13 cellular contexts compared by ENCODE assay signal in the genomic region with DNA sequence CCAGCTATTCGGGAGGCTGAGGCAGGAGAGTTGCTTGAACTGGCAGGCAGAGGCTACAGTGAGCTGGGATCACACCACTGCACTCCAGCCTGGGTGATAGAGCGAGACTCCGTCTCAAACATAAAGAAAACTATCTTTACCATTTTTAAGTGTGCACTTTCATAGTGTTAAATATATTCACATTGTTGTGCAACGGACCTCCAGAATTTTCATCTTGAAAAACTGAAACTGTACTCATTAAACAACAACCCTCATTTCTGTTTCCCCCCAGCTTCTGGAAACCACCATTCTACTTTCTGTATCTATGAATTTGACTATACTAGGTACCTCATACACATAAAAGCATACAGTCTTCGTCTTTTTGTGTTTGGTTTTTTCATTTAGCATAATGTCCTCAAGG. TPM values are rescaled to one million over a fixed set of nuclear protein-coding genes. Genes with fewer than 3 reads are reported as not detected.
A peak's percentile ranks its signal among the peaks of the same experiment; 100 is the strongest.
DNase-seq lines count a peak whose midpoint lies in the region; ATAC-seq and TF ChIP-seq lines count a peak whose summit lies in the region.
"Had no signal": no experiment of that assay in that cellular context is flagged by ENCODE, and none has a peak within 500 bp of the region (broad histone marks: within the 10 kb centered on the region; RNA-seq: fewer than 3 reads in every experiment).

No MANE protein-coding gene starts in this region.

- H3K27me3 Mint-ChIP-seq in activated T-cell treated with anti-CD3 and anti-CD28 coated beads, Interleukin-2, amount 50 U/mL, for 4 hours (ENCODE audit: low read depth): peaks cover 6% of the 10 kb centered on the region

- peaks cover 13% of the 10 kb centered on the region for H3K4me1 Mint-ChIP-seq in activated T-cell treated with anti-CD3 and anti-CD28 coated beads, Interleukin-2, amount 50 U/mL, for 4 hours (ENCODE audit: low read depth)
- H3K4me1 Mint-ChIP-seq in stimulated activated effector memory CD8-positive, alpha-beta T cell treated with anti-CD3 and anti-CD28 coated beads, Interleukin-12 subunit alpha, Interleukin-12 subunit beta, amount 100 ng/mL, for 72 hours: peaks cover 22% of the 10 kb centered on the region

- DNase-seq in activated T-cell treated with anti-CD3 and anti-CD28 coated beads, Interleukin-2, amount 50 U/mL, for 4 hours: no peak
- DNase-seq in activated T-cell treated with anti-CD3 and anti-CD28 coated beads, Interleukin-2, amount 50 U/mL, for 48 hours: no peak
- no peak for DNase-seq in stimulated activated effector memory CD8-positive, alpha-beta T cell treated with anti-CD3 and anti-CD28 coated beads, Interleukin-12 subunit alpha, Interleukin-12 subunit beta, amount 100 ng/mL, for 72 hours (ENCODE audit: low spot score in 2 of 2)
- DNase-seq in NCI-H526 (lab: John Stamatoyannopoulos, UW) (no peak), tibial nerve (ENCODE audit: low spot score in 2 of 2) (no peak), uterus (no peak)
- DNase-seq: DND-41, erythroblast, NCI-H526 treated with DMSO at 0.1 percent for 48 hours had no signal

- H3K36me3 Mint-ChIP-seq in activated T-cell treated with anti-CD3 and anti-CD28 coated beads, Interleukin-2, amount 50 U/mL, for 4 hours (ENCODE audit: insufficient read depth): no peaks in the 10 kb centered on the region
- no peaks in the 10 kb centered on the region for H3K36me3 Mint-ChIP-seq in stimulated activated effector memory CD8-positive, alpha-beta T cell treated with anti-CD3 and anti-CD28 coated beads, Interleukin-12 subunit alpha, Interleukin-12 subunit beta, amount 100 ng/mL, for 72 hours

- peaks cover 3% of the 10 kb centered on the region for H3K9me3 Mint-ChIP-seq in activated T-cell treated with anti-CD3 and anti-CD28 coated beads, Interleukin-2, amount 50 U/mL, for 4 hours
- peaks cover 3% of the 10 kb centered on the region for H3K9me3 Mint-ChIP-seq in stimulated activated effector memory CD8-positive, alpha-beta T cell treated with anti-CD3 and anti-CD28 coated beads, Interleukin-12 subunit alpha, Interleukin-12 subunit beta, amount 100 ng/mL, for 72 hours
- H3K9me3 Mint-ChIP-seq: GM23338 had no signal

- H3K27ac Mint-ChIP-seq in stimulated activated effector memory CD8-positive, alpha-beta T cell treated with anti-CD3 and anti-CD28 coated beads, Interleukin-12 subunit alpha, Interleukin-12 subunit beta, amount 100 ng/mL, for 72 hours: peak overlapping the region; percentile 50
- H3K27ac Mint-ChIP-seq: GM23338; stimulated activated naive CD8-positive, alpha-beta T cell treated with anti-CD3 and anti-CD28 coated beads, Interleukin-15, Interleukin-2, amounts not matched to agents 100 ng/mL and 50 ng/mL, for 24 hours had no signal

- H3K4me3 ChIP-seq in tibial nerve (no peak overlapping the region), uterus (no peak overlapping the region)
- H3K4me3 ChIP-seq: GM23338 had no signal

- H3K27me3 ChIP-seq in tibial nerve (no peaks in the 10 kb centered on the region), uterus (no peaks in the 10 kb centered on the region)

- H3K4me3 Mint-ChIP-seq in activated T-cell treated with anti-CD3 and anti-CD28 coated beads, Interleukin-2, amount 50 U/mL, for 4 hours: no peak overlapping the region
- H3K4me3 Mint-ChIP-seq in stimulated activated effector memory CD8-positive, alpha-beta T cell treated with anti-CD3 and anti-CD28 coated beads, Interleukin-12 subunit alpha, Interleukin-12 subunit beta, amount 100 ng/mL, for 72 hours: peak overlapping the region; percentile 11
- H3K4me3 Mint-ChIP-seq: GM23338 had no signal

- TF ChIP-seq POLR2A in tibial nerve (IDR thresholded peaks at IDR 0.05): no peak
- no peak for TF ChIP-seq POLR2A in uterus (IDR thresholded peaks at IDR 0.05)

- WGBS in tibial nerve, 2 donors: 75 to 78% methylated on average over 5 of the region's 5 CpGs

- H3K4me1 ChIP-seq in tibial nerve (no peaks in the 10 kb centered on the region), uterus (no peaks in the 10 kb centered on the region)

- intact Hi-C loops in uterus (cut with DNase I; ENCODE audit: low total_unique reads): no loop called here

- no peak for TF ChIP-seq CTCF in tibial nerve (IDR thresholded peaks at IDR 0.05)
- TF ChIP-seq CTCF in uterus (IDR thresholded peaks at IDR 0.05): no peak

- H3K9me3 ChIP-seq in tibial nerve (no peaks in the 10 kb centered on the region), uterus (no peaks in the 10 kb centered on the region)

- ATAC-seq in activated T-cell treated with anti-CD3 and anti-CD28 coated beads, Interleukin-2, amount 50 U/mL, for 4 hours: peak; percentile 69 to 76
- ATAC-seq in GM21717 (IDR thresholded peaks at IDR 0.05; ENCODE audit: unreplicated experiment) (peak; percentile 83), HG03135 (IDR thresholded peaks at IDR 0.05; ENCODE audit: unreplicated experiment) (peak; percentile 87)
- peak; percentile 86 for ATAC-seq in stimulated activated effector memory CD8-positive, alpha-beta T cell treated with anti-CD3 and anti-CD28 coated beads, Interleukin-12 subunit alpha, Interleukin-12 subunit beta, amount 100 ng/mL, for 72 hours
- ATAC-seq: GM23338 had no signal

- H3K27ac ChIP-seq in tibial nerve (no peak overlapping the region), uterus (no peak overlapping the region)

- H3K36me3 ChIP-seq in tibial nerve (no peaks in the 10 kb centered on the region), uterus (no peaks in the 10 kb centered on the region)

- no peak for TF ChIP-seq EP300 in tibial nerve (IDR thresholded peaks at IDR 0.05)

RNA-seq across cellular contexts. Expression of gene RYBP, which starts 26.7 kb away (rescaled TPM):
- 10 to 100 TPM; 23.5 to 25.9 (median 25.8) TPM for total RNA-seq in activated T-cell treated with anti-CD3 and anti-CD28 coated beads, Interleukin-2, amount 50 U/mL, for 4 hours
- 10 to 100 TPM in 3 of 4 donors, 1 to 10 TPM in 1; 9.3 to 14.6 (median 12.0) TPM for total RNA-seq in tibial nerve
- total RNA-seq in uterus: 10 to 100 TPM in 2 of 4 donors, 1 to 10 TPM in 2; 5.1 to 43.1 (median 19.6) TPM
